ENCODE assay signal across 8 cellular contexts in genomic region chr20:13492001-13492480, GRCh38.
DNase-seq lines count a peak whose midpoint lies in the region; FAIRE-seq and TF ChIP-seq lines count a peak whose summit lies in the region.

No MANE protein-coding gene starts in this region.

- DNase-seq in bronchial epithelial cell (ENCODE audit: low read depth): peak; percentile 74
- peak; percentile 37 for DNase-seq in kidney tubule cell (ENCODE audit: low spot score)
- DNase-seq in tibial artery: peak in 1 of 2 donors; percentile 34
- DNase-seq in activated naive CD4-positive, alpha-beta T cell (lab: John Stamatoyannopoulos, UW): no peak
- no peak for DNase-seq in BE2C
- no peak for DNase-seq in stimulated activated CD4-positive, alpha-beta T cell treated with anti-CD3 and anti-CD28 coated beads, Interleukin-4, amount 100 ng/mL, for 4 hours
- DNase-seq in COR-L47 (lab: John Stamatoyannopoulos, UW): no peak

- H3K4me1 ChIP-seq in HUES64 (ENCODE audit: insufficient read depth, low read length) (peaks cover 25% of the 10 kb centered on the region), tibial artery (peaks cover 0 to 69% (median 29%) of the 10 kb centered on the region in 4 donors), BE2C (no peaks in the 10 kb centered on the region)

- TF ChIP-seq CTCF in bronchial epithelial cell (IDR thresholded peaks at IDR 0.05; ENCODE audit: insufficient read depth, low read length, severe bottlenecking) (no peak), tibial artery (IDR thresholded peaks at IDR 0.05) (peak in 1 of 2 experiments; percentile 41), BE2C (IDR thresholded peaks at IDR 0.05; ENCODE audit: low read depth, low read length) (no peak)

- H3K36me3 ChIP-seq in HUES64 (ENCODE audit: insufficient read depth, low read length) (no peaks in the 10 kb centered on the region), bronchial epithelial cell (ENCODE audit: control insufficient read depth, insufficient read depth, low read length) (no peaks in the 10 kb centered on the region), tibial artery (no peaks in the 10 kb centered on the region), BE2C (no peaks in the 10 kb centered on the region)

- peak overlapping the region; percentile 82 for H3K27ac ChIP-seq in HUES64 (ENCODE audit: low read depth, low read length)
- H3K27ac ChIP-seq in tibial artery: peak overlapping the region; percentile 56 to 65

- intact Hi-C loops in tibial artery (cut with DNase I; ENCODE audit: low total_unique reads): no loop called here

- H3K9ac ChIP-seq in HUES64 (ENCODE audit: low read depth, low read length): peak overlapping the region; percentile 18; the same call in 1 of the 2 replicates

- no peak for FAIRE-seq in bronchial epithelial cell (lab: Jason Lieb, UNC)

- H3K4me3 ChIP-seq in HUES64 (ENCODE audit: low read length) (peak overlapping the region; percentile 3; the same call in 1 of the 2 replicates), bronchial epithelial cell (ENCODE audit: low read depth, low read length) (no peak overlapping the region), tibial artery (no peak overlapping the region), BE2C (ENCODE audit: low read depth, low read length) (no peak overlapping the region)

- WGBS in HUES64: 50% methylated on average over 1 of the region's 3 CpGs

- H3K27me3 ChIP-seq in HUES64 (ENCODE audit: insufficient read depth, low read length): no peaks in the 10 kb centered on the region
- H3K27me3 ChIP-seq in bronchial epithelial cell (ENCODE audit: control insufficient read depth, insufficient read depth, low read length): no peaks in the 10 kb centered on the region
- H3K27me3 ChIP-seq in tibial artery: no peaks in the 10 kb centered on the region
- no peaks in the 10 kb centered on the region for H3K27me3 ChIP-seq in BE2C

- H3K9me3 ChIP-seq in HUES64 (ENCODE audit: insufficient read depth, low read depth, low read length): no peaks in the 10 kb centered on the region
- no peaks in the 10 kb centered on the region for H3K9me3 ChIP-seq in tibial artery
- no peaks in the 10 kb centered on the region for H3K9me3 ChIP-seq in BE2C

Comparison
In these comparisons a context has a peak if more than half of its experiments do, and no peak if none do; other contexts are left out.
1. DNase-seq: peak in bronchial epithelial cell (single experiment) and kidney tubule cell (single experiment); none in activated naive CD4-positive, alpha-beta T cell (0 of 4), BE2C (single experiment), stimulated activated CD4-positive, alpha-beta T cell treated with anti-CD3 and anti-CD28 coated beads, Interleukin-4, amount 100 ng/mL, for 4 hours (0 of 2) and COR-L47 (single experiment).